8 cellular contexts compared by ENCODE assay signal in the genomic region with DNA sequence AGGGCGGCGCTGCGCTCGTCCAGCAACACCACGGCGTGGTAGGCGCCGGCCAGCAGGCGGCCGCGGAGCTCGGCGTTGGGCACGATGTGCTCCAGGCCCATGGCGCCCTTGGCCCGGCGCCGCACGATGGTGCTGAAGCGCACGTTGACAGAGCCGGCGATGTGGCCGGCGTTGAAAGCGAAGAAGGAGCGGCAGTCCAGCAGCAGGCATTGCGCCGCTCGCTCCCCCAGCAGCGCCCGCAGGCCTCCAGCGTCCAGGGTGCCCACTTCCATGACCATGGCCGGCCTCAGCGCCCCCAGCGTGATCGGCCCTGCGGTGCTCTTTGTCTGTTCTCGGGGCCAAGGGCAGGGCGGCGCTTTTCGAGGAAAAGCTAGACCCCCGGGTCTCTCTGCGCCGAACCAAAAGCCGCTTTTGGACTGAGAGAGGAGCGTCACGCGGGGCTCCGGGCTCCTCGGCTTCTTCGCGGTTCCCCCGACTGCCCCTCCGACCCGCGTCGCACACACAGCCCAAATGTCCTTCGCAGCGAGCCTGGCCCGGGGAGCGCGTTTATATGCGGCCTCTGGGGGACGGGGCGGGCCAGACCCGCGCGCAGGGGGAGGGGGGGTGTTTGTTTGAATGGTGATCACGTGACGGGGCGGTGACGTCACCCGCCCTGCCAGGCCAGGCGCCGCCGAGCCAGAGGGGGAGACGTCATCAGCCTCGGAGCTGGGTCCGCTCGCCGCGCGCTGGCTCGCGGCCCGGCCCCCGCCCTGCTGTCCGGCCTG. TPM values are rescaled to one million over a fixed set of nuclear protein-coding genes. Genes with fewer than 3 reads are reported as not detected.
DNase-seq lines count a peak whose midpoint lies in the region; ATAC-seq and TF ChIP-seq lines count a peak whose summit lies in the region.

Gene DUSP1 (minus strand): TSS at position 521 of the 764 bp plus-strand sequence. CDS start 243 bp downstream, at position 278.

- H4K20me1 ChIP-seq in PC-3 (ENCODE audit: low read length), result peaks cover 32% of the 10 kb centered on the region

- H3K9me3 ChIP-seq in PC-3 (ENCODE audit: low read length) (no peaks in the 10 kb centered on the region), esophagus (ENCODE audit: control insufficient read depth in 2 of 2, insufficient read depth in 1 of 2, low read depth in 1 of 2, low read length in 1 of 2) (no peaks in the 10 kb centered on the region), muscle layer of colon (ENCODE audit: low read length) (no peaks in the 10 kb centered on the region)

- H3K4me3 ChIP-seq in PC-3 (ENCODE audit: low read length) (peak within 1 kb of the TSS; percentile 90), esophagus (ENCODE audit: low read depth in 1 of 2, low read length in 2 of 2) (peak within 1 kb of the TSS; percentile 79 to 94), muscle layer of colon (ENCODE audit: low read depth in 1 of 2, low read length in 2 of 2) (peak within 1 kb of the TSS; percentile 78 to 98)

- in situ Hi-C loops in KBM-7 (cut with MboI; ENCODE audit: low pct_unique_long_range_greater_than_20kb, low sequenced_read_pairs), result no loop called here

- ATAC-seq in GM21576 (IDR thresholded peaks at IDR 0.05; ENCODE audit: unreplicated experiment) (peak; percentile 44), PC-3 (peak; percentile 54)

- H3F3A ChIP-seq in PC-3 (ENCODE audit: low read length, unreplicated experiment), result peaks cover 25% of the 10 kb centered on the region

- peaks cover 35% of the 10 kb centered on the region for H3K79me2 ChIP-seq in PC-3 (ENCODE audit: low read length)

- H3K36me3 ChIP-seq in PC-3 (ENCODE audit: low read depth, low read length), result peaks cover 29% of the 10 kb centered on the region
- H3K36me3 ChIP-seq in esophagus (ENCODE audit: control insufficient read depth in 2 of 2, insufficient read depth in 2 of 2, low read length in 1 of 2), result peaks cover 6 to 17% of the 10 kb centered on the region in 2 donors
- peaks cover 30% of the 10 kb centered on the region for H3K36me3 ChIP-seq in muscle layer of colon (ENCODE audit: insufficient read depth, low read length)

- TF ChIP-seq CTCF in PC-3 (conservative IDR thresholded peaks at IDR 0.05; ENCODE audit: low read depth, low read length), result peak; percentile 38; the same call in 1 of the 2 replicates

- H3K4me1 ChIP-seq in PC-3 (ENCODE audit: insufficient read depth, low read length) (peaks cover 59% of the 10 kb centered on the region), esophagus (ENCODE audit: control insufficient read depth in 2 of 2, insufficient read depth in 2 of 2, low read length in 1 of 2) (peaks cover 2 to 9% of the 10 kb centered on the region in 2 donors), muscle layer of colon (ENCODE audit: insufficient read depth, low read length) (peaks cover 45% of the 10 kb centered on the region)

- intact Hi-C loops in PC-3 (cut with micrococcal nuclease), result loop anchor here (2.0 to 10.0 kb wide), 3 partner anchors 162 to 684 kb away; partner anchors contain the start of gene RPL26L1

- H3K4me2 ChIP-seq in PC-3 (ENCODE audit: low read length), result peak within 1 kb of the TSS; percentile 96

- H3K9ac ChIP-seq in PC-3 (ENCODE audit: low read length) (peak within 1 kb of the TSS; percentile 98), muscle layer of colon (ENCODE audit: low read length) (peak within 1 kb of the TSS; percentile 100)

- DNase-seq in DMS53 (lab: John Stamatoyannopoulos, UW) (peak; percentile 99), KBM-7 (peak; percentile 87), PC-3 (peak; percentile 97)
- DNase-seq in activated T-cell treated with anti-CD3 and anti-CD28 coated beads, Interleukin-2, amount 50 U/mL, for 48 hours, result peak; percentile 97 to 98
- DNase-seq in stimulated activated CD8-positive, alpha-beta memory T cell treated with anti-CD3 and anti-CD28 coated beads, Interleukin-7, amount 100 ng/mL, for 1 hour (ENCODE audit: low read depth in 2 of 2), result peak; percentile 97 to 98

- no TSS peak for BruUV-seq in PC-3 (replicated peaks; lab: Mats Ljungman, UMichigan)

- no peaks in the 10 kb centered on the region for H3K9me2 ChIP-seq in PC-3 (replicated peaks; ENCODE audit: low read length)

- WGBS in esophagus, 2 donors, result 0% methylated on average over 77 to 89 of the region's 89 CpGs

- no peaks in the 10 kb centered on the region for H3K27me3 ChIP-seq in PC-3 (ENCODE audit: low read length)
- H3K27me3 ChIP-seq in esophagus (ENCODE audit: control insufficient read depth in 1 of 2, insufficient read depth in 2 of 2, low read length in 2 of 2), result no peaks in the 10 kb centered on the region
- H3K27me3 ChIP-seq in muscle layer of colon (ENCODE audit: control insufficient read depth in 1 of 2, insufficient read depth in 2 of 2, low read length in 2 of 2), result no peaks in the 10 kb centered on the region

- H2AFZ ChIP-seq in PC-3 (ENCODE audit: low read length), result no peak within 1 kb of the TSS

- H3K27ac ChIP-seq in PC-3 (ENCODE audit: low read length) (peak within 1 kb of the TSS; percentile 90), esophagus (ENCODE audit: low read depth in 2 of 2, low read length in 1 of 2) (peak within 1 kb of the TSS; percentile 99), muscle layer of colon (ENCODE audit: low read depth, low read length) (peak within 1 kb of the TSS; percentile 92)

- POLR2A ChIA-PET in PC-3 (lab: Charles Lee; ENCODE audit: unreplicated experiment), result interaction anchor here (0.5 to 1.3 kb wide), 7 partner anchors 12 to 155 kb away, joined by 3 to 16 read pairs (median 4); no protein-coding TSS in a partner anchor

- CTCF ChIA-PET in PC-3 (lab: Charles Lee), result interaction anchor here (0.5 to 2.1 kb wide), 2 partner anchors 77 to 98 kb away, joined by 3 to 6 read pairs; no protein-coding TSS in a partner anchor

RNA-seq across cellular contexts. Expression of gene DUSP1, which starts in this region (rescaled TPM):
- total RNA-seq in PC-3 (2014; rRNA removed), result 522 and 586 TPM in 2 replicates
- 100 to 1,000 TPM in 1 of 2 donors, 10 to 100 TPM in 1; 90.4 to 129 TPM for polyA plus RNA-seq in esophagus

Comparison
In these comparisons a context has a peak if more than half of its experiments do, and no peak if none do; other contexts are left out.
1. Peak in every context shown above with its lines: DNase-seq, ATAC-seq, H3K4me3 ChIP-seq and H3K27ac ChIP-seq.